In genomic region chr10:133236411-133237240, GRCh38 we compare ENCODE assay signal across 15 cellular contexts. TPM values are rescaled to one million over a fixed set of nuclear protein-coding genes. Genes with fewer than 3 reads are reported as not detected.
DNase-seq lines count a peak whose midpoint lies in the region; ATAC-seq and TF ChIP-seq lines count a peak whose summit lies in the region.
"Had no signal": no experiment of that assay in that cellular context is flagged by ENCODE, and none has a peak within 500 bp of the region (broad histone marks: within the 10 kb centered on the region; RNA-seq: fewer than 3 reads in every experiment).

No MANE protein-coding gene starts in this region.

- peaks cover 18% of the 10 kb centered on the region for H3K4me1 Mint-ChIP-seq in T-helper 17 cell

- H3K27ac Mint-ChIP-seq in T-helper 17 cell, result no peak overlapping the region
- H3K27ac Mint-ChIP-seq: natural killer cell had no signal

- DNase-seq in heart left ventricle, result no peak
- no peak for DNase-seq in Right ventricle myocardium superior
- DNase-seq in effector memory CD4-positive, alpha-beta T cell, result no peak
- no peak for DNase-seq in lung (ENCODE audit: low spot score)
- DNase-seq in upper lobe of left lung, result peak in 1 of 2 donors; percentile 88
- no peak for DNase-seq in SKM-1 treated with dmso at 0.1 percent for 144 hours (lab: John Stamatoyannopoulos, UW; ENCODE audit: unreplicated experiment)
- DNase-seq in T-helper 17 cell, result no peak
- DNase-seq: DMS79 treated with DMSO at 0.1 percent for 48 hours; natural killer cell; NCI-H446 treated with DMSO at 0.1 percent for 48 hours; SHP77 treated with DMSO at 0.1 percent for 48 hours; stimulated activated CD4-positive, alpha-beta T cell treated with anti-CD3 and anti-CD28 coated beads, Interleukin-12 subunit alpha, Interleukin-12 subunit beta, amount 100 ng/mL, for 4 hours had no signal

- peaks cover 3% of the 10 kb centered on the region for H3K36me3 Mint-ChIP-seq in T-helper 17 cell (ENCODE audit: low read depth)
- H3K36me3 Mint-ChIP-seq: natural killer cell had no signal

- TF ChIP-seq EP300 in upper lobe of left lung (IDR thresholded peaks at IDR 0.05), result no peak

- peaks cover 52% of the 10 kb centered on the region for H3K27me3 Mint-ChIP-seq in T-helper 17 cell

- peaks cover 0 to 37% (median 4%) of the 10 kb centered on the region in 12 donors for H3K4me1 ChIP-seq in heart left ventricle
- H3K4me1 ChIP-seq in effector memory CD4-positive, alpha-beta T cell (ENCODE audit: control insufficient read depth, insufficient read depth, low read length, poor library complexity, severe bottlenecking), result peaks cover 34% of the 10 kb centered on the region
- H3K4me1 ChIP-seq in lung (ENCODE audit: control insufficient read depth in 2 of 2, insufficient read depth in 2 of 2, low read length in 2 of 2), result peaks cover 0 to 17% of the 10 kb centered on the region in 2 donors
- H3K4me1 ChIP-seq in upper lobe of left lung, result peaks cover 18 to 46% (median 37%) of the 10 kb centered on the region in 4 donors

- H3K27me3 ChIP-seq in heart left ventricle (peaks cover 46 to 94% (median 84%) of the 10 kb centered on the region in 9 donors), lung (ENCODE audit: control insufficient read depth, insufficient read depth) (peaks cover 21% of the 10 kb centered on the region), upper lobe of left lung (peaks cover 2 to 60% (median 34%) of the 10 kb centered on the region in 4 donors)
- peaks cover 59% of the 10 kb centered on the region for H3K27me3 ChIP-seq in effector memory CD4-positive, alpha-beta T cell (replicated peaks; ENCODE audit: control insufficient read depth, insufficient read depth, low read length, poor library complexity, severe bottlenecking)

- no peak for TF ChIP-seq CTCF in heart left ventricle (IDR thresholded peaks at IDR 0.05)
- no peak for TF ChIP-seq CTCF in lung (IDR thresholded peaks at IDR 0.05; ENCODE audit: control extremely low read depth, extremely low read depth)
- no peak for TF ChIP-seq CTCF in upper lobe of left lung (IDR thresholded peaks at IDR 0.05)

- intact Hi-C loops in heart left ventricle (cut with DNase I) (no loop called here), Right ventricle myocardium superior (cut with DNase I) (no loop called here)

- H3K36me3 ChIP-seq in heart left ventricle, result no peaks in the 10 kb centered on the region
- H3K36me3 ChIP-seq in effector memory CD4-positive, alpha-beta T cell (ENCODE audit: control insufficient read depth, insufficient read depth, low read length), result no peaks in the 10 kb centered on the region
- H3K36me3 ChIP-seq in lung (ENCODE audit: control insufficient read depth in 2 of 2, insufficient read depth in 2 of 2, low read length in 2 of 2), result no peaks in the 10 kb centered on the region
- H3K36me3 ChIP-seq in upper lobe of left lung, result no peaks in the 10 kb centered on the region

- H3K9me3 ChIP-seq in heart left ventricle, result no peaks in the 10 kb centered on the region
- no peaks in the 10 kb centered on the region for H3K9me3 ChIP-seq in effector memory CD4-positive, alpha-beta T cell (ENCODE audit: control insufficient read depth, low read length)
- peaks cover 0 to 4% of the 10 kb centered on the region in 2 donors for H3K9me3 ChIP-seq in lung (ENCODE audit: control insufficient read depth in 2 of 2, insufficient read depth in 1 of 2, low read length in 1 of 2)
- no peaks in the 10 kb centered on the region for H3K9me3 ChIP-seq in upper lobe of left lung
- H3K9me3 ChIP-seq in T-helper 17 cell (ENCODE audit: control insufficient read depth, low read length, poor library complexity, severe bottlenecking), result no peaks in the 10 kb centered on the region
- H3K9me3 ChIP-seq: body of pancreas had no signal

- peak overlapping the region in 4 of 12 donors; percentile 11 to 58 (median 26) for H3K27ac ChIP-seq in heart left ventricle
- H3K27ac ChIP-seq in effector memory CD4-positive, alpha-beta T cell (ENCODE audit: insufficient read depth, low read length, poor library complexity, severe bottlenecking), result no peak overlapping the region
- H3K27ac ChIP-seq in lung (ENCODE audit: low read depth in 1 of 2, low read length in 1 of 2), result no peak overlapping the region
- H3K27ac ChIP-seq in upper lobe of left lung, result peak overlapping the region in 3 of 4 donors; percentile 13 to 64 (median 43)

- H3K4me3 Mint-ChIP-seq in T-helper 17 cell, result no peak overlapping the region

- peak in 2 of 4 donors; percentile 12 to 18 for ATAC-seq in heart left ventricle
- ATAC-seq in Right ventricle myocardium superior (ENCODE audit: poor library complexity), result no peak
- ATAC-seq in lung (ENCODE audit: insufficient read depth, low FRiP score), result no peak
- ATAC-seq in upper lobe of left lung (ENCODE audit: low FRiP score in 2 of 2), result peak in 1 of 2 donors; percentile 23
- no peak for ATAC-seq in HG03097 (IDR thresholded peaks at IDR 0.05; ENCODE audit: low FRiP score, unreplicated experiment)
- ATAC-seq in T-helper 17 cell, result no peak
- ATAC-seq: body of pancreas, GM12878 had no signal

- WGBS in heart left ventricle, 4 donors, result 0 to 1% (median 1%) methylated on average over 10 to 102 of the region's 102 CpGs
- WGBS in lung, 2 donors, result 2% methylated on average over 33 to 102 of the region's 102 CpGs
- 4% methylated on average over 56 of the region's 102 CpGs; no CpG with 5 or more reads in 1 of the 2 donors for WGBS in upper lobe of left lung, 2 donors

- TF ChIP-seq POLR2A in heart left ventricle (IDR thresholded peaks at IDR 0.05) (no peak), upper lobe of left lung (IDR thresholded peaks at IDR 0.05) (no peak)

- H3K4me3 ChIP-seq in heart left ventricle (peak overlapping the region in 10 of 12 donors; percentile 8 to 55 (median 31)), lung (peak overlapping the region; percentile 19), upper lobe of left lung (peak overlapping the region in 3 of 4 donors; percentile 30 to 46 (median 43))
- H3K4me3 ChIP-seq in effector memory CD4-positive, alpha-beta T cell (ENCODE audit: insufficient read depth, low read depth, low read length, poor library complexity, severe bottlenecking), result peak overlapping the region; percentile 55
- H3K4me3 ChIP-seq: body of pancreas, GM12878 had no signal

RNA-seq across cellular contexts. Expression of gene VENTX, which starts 1.0 kb away (rescaled TPM):
- 1 to 10 TPM in 1 of 9 donors, under 1 TPM in 8; 0.29 to 2.3 (median 0.56) TPM for total RNA-seq in heart left ventricle
- under 1 TPM; 0.58 to 0.99 TPM for polyA plus RNA-seq in heart left ventricle
- 0.43 TPM for total RNA-seq in Right ventricle myocardium superior
- 1 to 10 TPM in 1 of 2 donors, under 1 TPM in 1; 0.46 to 3.3 TPM for total RNA-seq in lung
- polyA plus RNA-seq in lung, result 1 to 10 TPM; 1.4 to 4.0 TPM
- total RNA-seq in upper lobe of left lung, result 10 to 100 TPM in 1 of 6 donors, 1 to 10 TPM in 5; 1.7 to 11.5 (median 4.4) TPM
- total RNA-seq in T-helper 17 cell, result under 1 TPM; 0.21 to 0.52 TPM
- total RNA-seq: GM12878 had no signal

RNA-seq across cellular contexts. Expression of gene UTF1, which starts 6.6 kb away (rescaled TPM):
- total RNA-seq in heart left ventricle (not detected), Right ventricle myocardium superior (not detected), lung (under 1 TPM in 1 of 2 donors, not detected in 1; 0.52 TPM), upper lobe of left lung (under 1 TPM in 2 of 6 donors, not detected in 4; 0.26 to 0.37 TPM), T-helper 17 cell (not detected)
- polyA plus RNA-seq in heart left ventricle (not detected), lung (under 1 TPM in 1 of 2 donors, not detected in 1; 0.06 TPM)
- total RNA-seq: body of pancreas, GM12878 had no signal
- polyA plus RNA-seq: GM12878 had no signal

RNA-seq across cellular contexts. Expression of gene ADAM8, which starts 40.0 kb away (rescaled TPM):
- 10 to 100 TPM in 1 of 9 donors, 1 to 10 TPM in 8; 1.2 to 10.3 (median 2.6) TPM for total RNA-seq in heart left ventricle
- polyA plus RNA-seq in heart left ventricle, result 1 to 10 TPM in 1 of 2 donors, under 1 TPM in 1; 0.50 to 1.2 TPM
- total RNA-seq in Right ventricle myocardium superior, result 2.5 TPM
- 10 to 100 TPM; 21.7 to 33.0 TPM for total RNA-seq in lung
- 10 to 100 TPM in 1 of 2 donors, 1 to 10 TPM in 1; 4.4 to 79.2 TPM for polyA plus RNA-seq in lung
- total RNA-seq in upper lobe of left lung, result 10 to 100 TPM; 10.4 to 93.2 (median 32.9) TPM
- 100 to 1,000 TPM; 157 to 188 TPM for total RNA-seq in T-helper 17 cell

Comparison
In these comparisons a context has a peak if more than half of its experiments do, and no peak if none do; other contexts are left out.
1. H3K27ac ChIP-seq: peak in upper lobe of left lung (3 of 4); none in effector memory CD4-positive, alpha-beta T cell (single experiment) and lung (0 of 2).
2. Peak in every context shown above with its lines, with median percentiles within 50 percentile points of each other: H3K4me3 ChIP-seq.